In the genomic region with DNA sequence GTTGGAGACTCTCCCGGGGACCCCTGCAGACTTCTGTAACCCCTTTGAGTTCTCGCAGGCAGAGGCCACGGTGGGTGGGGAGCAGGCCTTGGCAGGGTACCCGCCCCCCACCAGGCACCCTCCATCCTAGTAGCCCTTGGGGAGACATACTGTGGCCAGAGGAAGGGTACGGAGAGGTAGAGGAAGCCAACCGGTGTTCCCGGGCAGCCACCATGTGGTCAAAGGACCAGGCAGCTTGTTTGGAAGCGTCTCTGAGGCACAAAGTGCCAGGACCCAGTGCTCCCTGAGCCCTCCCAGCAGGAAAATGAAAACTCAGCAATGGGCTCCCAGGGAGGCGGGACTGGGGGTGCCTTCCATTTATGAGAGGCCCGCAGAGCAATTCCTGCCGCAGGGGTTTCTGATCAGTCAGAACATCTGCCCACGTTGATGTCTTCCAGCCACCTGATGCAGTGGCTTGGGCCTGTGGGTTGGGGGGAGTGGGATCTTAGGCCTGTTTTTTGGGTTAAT, we compare ENCODE assay signal across 17 cellular contexts. TPM values are rescaled to one million over a fixed set of nuclear protein-coding genes. Genes with fewer than 3 reads are reported as not detected.
A peak's percentile ranks its signal among the peaks of the same experiment; 100 is the strongest.
DNase-seq lines count a peak whose midpoint lies in the region; ATAC-seq and TF ChIP-seq lines count a peak whose summit lies in the region.
"Had no signal": no experiment of that assay in that cellular context is flagged by ENCODE, and none has a peak within 500 bp of the region (broad histone marks: within the 10 kb centered on the region; RNA-seq: fewer than 3 reads in every experiment).

No MANE protein-coding gene starts in this region.

- H3K9me3 Mint-ChIP-seq in stimulated activated naive B cell treated with anti-CD40 and anti-IgM and Interleukin-4, amounts not matched to agents 10 μg/mL and 1 μg/mL and 100 μg/mL, for 72 hours: no peaks in the 10 kb centered on the region
- H3K9me3 Mint-ChIP-seq in HFFc6: no peaks in the 10 kb centered on the region
- H3K9me3 Mint-ChIP-seq: stimulated activated naive CD8-positive, alpha-beta T cell treated with anti-CD3 and anti-CD28 coated beads, Interleukin-15, amount 100 ng/mL, for 72 hours had no signal

- no peak for ATAC-seq in stimulated activated naive B cell treated with anti-CD40 and anti-IgM and Interleukin-4, amounts not matched to agents 10 μg/mL and 1 μg/mL and 100 μg/mL, for 72 hours (replicated peaks)
- ATAC-seq in GM18505 (IDR thresholded peaks at IDR 0.05; ENCODE audit: unreplicated experiment): no peak

- POLR2A ChIA-PET in PC-9 (lab: Charles Lee; ENCODE audit: unreplicated experiment): interaction anchor here (0.6 to 0.8 kb wide), 2 partner anchors 185 to 1450 kb away, joined by 3 to 6 read pairs; no protein-coding TSS in a partner anchor

- peaks cover 8 to 11% of the 10 kb centered on the region in 2 donors for H3K36me3 Mint-ChIP-seq in stimulated activated naive B cell treated with anti-CD40 and anti-IgM and Interleukin-4, amounts not matched to agents 10 μg/mL and 1 μg/mL and 100 μg/mL, for 72 hours
- H3K36me3 Mint-ChIP-seq in HFFc6 (ENCODE audit: low read depth): no peaks in the 10 kb centered on the region

- peak; percentile 64 for DNase-seq in NCI-H2171 (lab: John Stamatoyannopoulos, UW)
- no peak for DNase-seq in NCI-H2171 treated with DMSO at 0.1 percent for 48 hours (lab: John Stamatoyannopoulos, UW)
- DNase-seq in PC-9: no peak
- DNase-seq in hepatocyte (ENCODE audit: low spot score): no peak
- no peak for DNase-seq in stimulated activated naive B cell treated with anti-CD40 and anti-IgM and Interleukin-4, amounts not matched to agents 10 μg/mL and 1 μg/mL and 100 μg/mL, for 72 hours
- DNase-seq in HFFc6: no peak
- no peak for DNase-seq in activated effector memory CD4-positive, alpha-beta T cell treated with anti-CD3 and anti-CD28 coated beads, Interleukin-2, amount 50 U/mL, for 16 hours
- DNase-seq: 8988T; activated CD4-positive, alpha-beta T cell treated with anti-CD3 and anti-CD28 coated beads, Interleukin-2, amount 50 U/mL, for 4 hours; activated T-cell treated with anti-CD3 and anti-CD28 coated beads, Interleukin-2, amount 50 U/mL, for 48 hours; SIG-M5; stimulated activated naive CD8-positive, alpha-beta T cell treated with anti-CD3 and anti-CD28 coated beads, Interleukin-15, amount 100 ng/mL, for 72 hours had no signal

- H3K79me2 ChIP-seq in PC-9 (ENCODE audit: low read depth) (no peaks in the 10 kb centered on the region), hepatocyte (no peaks in the 10 kb centered on the region)

- peaks cover 4% of the 10 kb centered on the region; the same call in 1 of the 2 replicates for H3F3A ChIP-seq in PC-9 (ENCODE audit: insufficient read depth, low read depth)

- CTCF ChIA-PET in PC-9 (lab: Charles Lee): no interaction called here

- H3K27ac ChIP-seq in PC-9 (no peak overlapping the region), hepatocyte (peak overlapping the region; percentile 83)
- H3K27ac ChIP-seq: cardiac muscle cell, neutrophil had no signal

- peak overlapping the region; percentile 81 for H3K27ac Mint-ChIP-seq in stimulated activated naive B cell treated with anti-CD40 and anti-IgM and Interleukin-4, amounts not matched to agents 10 μg/mL and 1 μg/mL and 100 μg/mL, for 72 hours
- no peak overlapping the region for H3K27ac Mint-ChIP-seq in HFFc6

- H3K4me2 ChIP-seq in PC-9 (peak overlapping the region; percentile 49), hepatocyte (no peak overlapping the region)

- TF ChIP-seq POLR2A in GM18505 (IDR thresholded peaks at IDR 0.05; ENCODE audit: borderline replicate concordance, extremely low read depth, insufficient read depth, insufficient read length): no peak

- H3K36me3 ChIP-seq in PC-9 (ENCODE audit: low read depth): no peaks in the 10 kb centered on the region
- no peaks in the 10 kb centered on the region for H3K36me3 ChIP-seq in hepatocyte (replicated peaks; ENCODE audit: insufficient read depth, low read depth)
- H3K36me3 ChIP-seq: cardiac muscle cell, neutrophil had no signal

- BruUV-seq in PC-9 (replicated peaks; lab: Mats Ljungman, UMichigan): no TSS peak

- no peaks in the 10 kb centered on the region for H3K27me3 Mint-ChIP-seq in stimulated activated naive B cell treated with anti-CD40 and anti-IgM and Interleukin-4, amounts not matched to agents 10 μg/mL and 1 μg/mL and 100 μg/mL, for 72 hours
- peaks cover 9% of the 10 kb centered on the region; the same call in 1 of the 2 replicates for H3K27me3 Mint-ChIP-seq in HFFc6 (ENCODE audit: insufficient read depth)

- H4K20me1 ChIP-seq in PC-9 (ENCODE audit: insufficient read depth) (no peaks in the 10 kb centered on the region), hepatocyte (ENCODE audit: insufficient read depth, poor library complexity, severe bottlenecking) (no peaks in the 10 kb centered on the region)

- TF ChIP-seq CTCF in PC-9 (conservative IDR thresholded peaks at IDR 0.05) (no peak), hepatocyte (IDR thresholded peaks at IDR 0.05; ENCODE audit: poor library complexity) (no peak), HFFc6 (IDR thresholded peaks at IDR 0.05) (no peak)

- no peaks in the 10 kb centered on the region for H3K9me2 ChIP-seq in PC-9 (ENCODE audit: insufficient read depth)
- no peaks in the 10 kb centered on the region for H3K9me2 ChIP-seq in hepatocyte (replicated peaks; ENCODE audit: insufficient read depth)

- H2AFZ ChIP-seq in PC-9 (no peak overlapping the region; the same call in 1 of the 2 replicates), hepatocyte (no peak overlapping the region)

- H3K4me3 ChIP-seq in PC-9: peak overlapping the region; percentile 17; the same call in 1 of the 2 replicates
- H3K4me3 ChIP-seq in hepatocyte: no peak overlapping the region
- H3K4me3 ChIP-seq: cardiac muscle cell, lung, skin epidermis had no signal

- H3K4me1 ChIP-seq in PC-9 (replicated peaks; ENCODE audit: insufficient read depth) (peaks cover 7% of the 10 kb centered on the region), hepatocyte (ENCODE audit: insufficient read depth) (peaks cover 25% of the 10 kb centered on the region)

- 92% methylated on average over 12 of the region's 12 CpGs for WGBS in hepatocyte (ENCODE audit: low lambda C conversion rate, missing lambda C conversion rate)

- H3K4me3 Mint-ChIP-seq in stimulated activated naive B cell treated with anti-CD40 and anti-IgM and Interleukin-4, amounts not matched to agents 10 μg/mL and 1 μg/mL and 100 μg/mL, for 72 hours: no peak overlapping the region
- H3K4me3 Mint-ChIP-seq in HFFc6: no peak overlapping the region

- H3K27me3 ChIP-seq in PC-9 (ENCODE audit: insufficient read depth, low read depth) (no peaks in the 10 kb centered on the region), hepatocyte (no peaks in the 10 kb centered on the region)
- H3K27me3 ChIP-seq: cardiac muscle cell had no signal

- H3K4me1 Mint-ChIP-seq in stimulated activated naive B cell treated with anti-CD40 and anti-IgM and Interleukin-4, amounts not matched to agents 10 μg/mL and 1 μg/mL and 100 μg/mL, for 72 hours: peaks cover 17 to 39% of the 10 kb centered on the region in 2 donors
- H3K4me1 Mint-ChIP-seq in HFFc6 (ENCODE audit: low read depth): peaks cover 31% of the 10 kb centered on the region

- intact Hi-C loops in PC-9 (cut with micrococcal nuclease; ENCODE audit: unreplicated experiment): no loop called here

- no peaks in the 10 kb centered on the region for H3K9me3 ChIP-seq in PC-9 (ENCODE audit: insufficient read depth, low read depth)
- no peaks in the 10 kb centered on the region for H3K9me3 ChIP-seq in hepatocyte (ENCODE audit: low read depth)
- H3K9me3 ChIP-seq: neutrophil had no signal

RNA-seq across cellular contexts. Expression of a gene that starts 53.0 kb away (rescaled TPM):
- total RNA-seq in PC-9 (2021): 0.31 and 0.50 TPM in 2 replicates
- total RNA-seq in hepatocyte: 13.1 and 13.7 TPM in 2 replicates
- 9.8 and 11.4 TPM in 2 replicates for polyA plus RNA-seq in hepatocyte
- total RNA-seq in HFFc6 (2021; fragmentation: NEBNext Ultra II Directional; extraction: Animal tissue kit (Norgen Biotek cat#: 25700)): under 1 TPM in 4 of 6 experiments, not detected in 2; 0.05 to 0.20 (median 0.10) TPM
